8 cellular contexts compared by ENCODE assay signal in genomic region chr1:52686261-52686751, GRCh38. TPM values are rescaled to one million over a fixed set of nuclear protein-coding genes. Genes with fewer than 3 reads are reported as not detected.
DNase-seq lines count a peak whose midpoint lies in the region; ATAC-seq and TF ChIP-seq lines count a peak whose summit lies in the region.
"Not testable (repeated sequence)": the region's sequence is repeated elsewhere in the genome, so short reads cannot be mapped to it uniquely, and the experiment has no call there.

No MANE protein-coding gene starts in this region.

- peak; percentile 91 to 94 for ATAC-seq in activated T-cell treated with anti-CD3 and anti-CD28 coated beads, Interleukin-2, amount 50 U/mL, for 4 hours

- H3K36me3 Mint-ChIP-seq in Caco-2 (ENCODE audit: insufficient read depth, unreplicated experiment): peaks cover 48% of the 10 kb centered on the region
- peaks cover 24% of the 10 kb centered on the region for H3K36me3 Mint-ChIP-seq in activated T-cell treated with anti-CD3 and anti-CD28 coated beads, Interleukin-2, amount 50 U/mL, for 4 hours (ENCODE audit: insufficient read depth)

- not testable (repeated sequence) for H3K36me3 ChIP-seq in Caco-2 (ENCODE audit: control insufficient read depth, insufficient read depth, low read length); H7 (replicated peaks; ENCODE audit: control insufficient read depth, insufficient read depth, low read length)

- not testable (repeated sequence) for H3K4me1 ChIP-seq in Caco-2

- POLR2A ChIA-PET in Caco-2 (lab: Charles Lee): interaction anchor here (0.6 kb wide), 1 partner anchor 46 kb away, joined by 3 read pairs; no protein-coding TSS in a partner anchor

- not testable (repeated sequence) for H3K4me3 ChIP-seq in Caco-2 (ENCODE audit: low read depth, low read length); H7 (ENCODE audit: insufficient read depth, low read depth, low read length); epithelial cell of proximal tubule (ENCODE audit: low read depth, low read length)

- CTCF ChIA-PET in Caco-2 (lab: Charles Lee): interaction anchor here (0.5 to 1.5 kb wide), 8 partner anchors 8 to 282 kb away, joined by 3 to 6 read pairs (median 4); partner anchors contain the start of genes ECHDC2, ORC1, PRPF38A and ZYG11A

- intact Hi-C loops in Caco-2 (cut with micrococcal nuclease; ENCODE audit: unreplicated experiment): loop anchor here (5.0 kb wide), 1 partner anchor 284 kb away; the partner anchor contains the start of genes ORC1 and PRPF38A

- H3K27ac Mint-ChIP-seq in Caco-2 (ENCODE audit: unreplicated experiment): not testable (repeated sequence)

- not testable (repeated sequence) for H3K4me1 Mint-ChIP-seq in Caco-2 (ENCODE audit: low read depth, unreplicated experiment); activated T-cell treated with anti-CD3 and anti-CD28 coated beads, Interleukin-2, amount 50 U/mL, for 4 hours (ENCODE audit: low read depth)

- not testable (repeated sequence) for H3K27me3 Mint-ChIP-seq in Caco-2 (ENCODE audit: insufficient read depth, unreplicated experiment); activated T-cell treated with anti-CD3 and anti-CD28 coated beads, Interleukin-2, amount 50 U/mL, for 4 hours (ENCODE audit: low read depth)

- not testable (repeated sequence) for H3K9me3 ChIP-seq in Caco-2

- DNase-seq in Caco-2: peak; percentile 45 to 66
- DNase-seq in H7: peak; percentile 77
- peak; percentile 79 for DNase-seq in MV-4-11 (lab: John Stamatoyannopoulos, UW)
- DNase-seq in SIG-M5 (lab: John Stamatoyannopoulos, UW): peak; percentile 11
- peak; percentile 70 for DNase-seq in activated T-cell treated with anti-CD3 and anti-CD28 coated beads, Interleukin-2, amount 50 U/mL, for 4 hours
- DNase-seq in epithelial cell of proximal tubule (ENCODE audit: low read depth): not testable (repeated sequence)
- DNase-seq in myocyte (ENCODE audit: low read depth): peak; percentile 75
- DNase-seq in stimulated activated CD8-positive, alpha-beta memory T cell treated with anti-CD3 and anti-CD28 coated beads, Interleukin-4, amount 100 ng/mL, for 4 hours (ENCODE audit: low read depth in 2 of 2, low spot score in 1 of 2): peak; percentile 42 to 49

- TF ChIP-seq CTCF in Caco-2 (IDR thresholded peaks at IDR 0.05; ENCODE audit: insufficient read depth in 1 of 2, low read depth in 1 of 2, low read length in 1 of 2, severe bottlenecking in 1 of 2, unreplicated experiment in 1 of 2): peak; percentile 62 to 81
- TF ChIP-seq CTCF in epithelial cell of proximal tubule (conservative IDR thresholded peaks at IDR 0.05; ENCODE audit: low read depth, low read length): peak; percentile 77

- H3K4me3 Mint-ChIP-seq in Caco-2 (ENCODE audit: unreplicated experiment); activated T-cell treated with anti-CD3 and anti-CD28 coated beads, Interleukin-2, amount 50 U/mL, for 4 hours: not testable (repeated sequence)

- not testable (repeated sequence) for BruUV-seq in Caco-2 (replicated peaks; lab: Mats Ljungman, UMichigan)

- H3K27me3 ChIP-seq in Caco-2 (replicated peaks; ENCODE audit: control insufficient read depth, insufficient read depth, low read length); H7 (ENCODE audit: control insufficient read depth, insufficient read depth, low read length): not testable (repeated sequence)

- H3K9me3 Mint-ChIP-seq in Caco-2 (ENCODE audit: unreplicated experiment); activated T-cell treated with anti-CD3 and anti-CD28 coated beads, Interleukin-2, amount 50 U/mL, for 4 hours: not testable (repeated sequence)

RNA-seq across cellular contexts. Expression of gene COA7, which starts 11.8 kb away (rescaled TPM):
- 38.4 and 40.2 TPM in 2 replicates for total RNA-seq in Caco-2 (2022)
- total RNA-seq in H7 (2014; rRNA removed; shearing (Covaris generic)): 23.3 and 30.0 TPM in 2 replicates
- 10 to 100 TPM; 35.3 to 45.1 (median 44.0) TPM for total RNA-seq in activated T-cell treated with anti-CD3 and anti-CD28 coated beads, Interleukin-2, amount 50 U/mL, for 4 hours
- total RNA-seq in epithelial cell of proximal tubule: 11.7 and 14.8 TPM in 2 replicates
- total RNA-seq in myocyte: 8.4 and 15.8 TPM in 2 replicates
- polyA plus RNA-seq in myocyte (2012): 15.1 TPM

RNA-seq across cellular contexts. Expression of gene ZYG11B, which starts 39.9 kb away (rescaled TPM):
- 15.8 and 17.1 TPM in 2 replicates for total RNA-seq in Caco-2 (2022)
- total RNA-seq in H7 (2014; rRNA removed; shearing (Covaris generic)): 31.6 and 45.2 TPM in 2 replicates
- 1 to 10 TPM; 7.7 to 9.2 (median 7.7) TPM for total RNA-seq in activated T-cell treated with anti-CD3 and anti-CD28 coated beads, Interleukin-2, amount 50 U/mL, for 4 hours
- 17.9 and 21.8 TPM in 2 replicates for total RNA-seq in epithelial cell of proximal tubule
- total RNA-seq in myocyte: 39.8 and 57.3 TPM in 2 replicates
- polyA plus RNA-seq in myocyte (2012): 10.2 TPM

RNA-seq across cellular contexts. Expression of gene SHISAL2A, which starts 53.3 kb away (rescaled TPM):
- total RNA-seq in Caco-2 (2022) (3.2 and 3.7 TPM in 2 replicates), epithelial cell of proximal tubule (0.17 TPM in 1 of 2 replicates, not detected in the other), myocyte (not detected in 2 replicates)
- 0.18 and 1.3 TPM in 2 replicates for total RNA-seq in H7 (2014; rRNA removed; shearing (Covaris generic))
- 1 to 10 TPM; 4.9 to 7.5 (median 5.2) TPM for total RNA-seq in activated T-cell treated with anti-CD3 and anti-CD28 coated beads, Interleukin-2, amount 50 U/mL, for 4 hours
- 0.09 TPM for polyA plus RNA-seq in myocyte (2012)
